Comparison of ENCODE assay signal across 8 cellular contexts in genomic region chr1:150267896-150268295, GRCh38. TPM values are rescaled to one million over a fixed set of nuclear protein-coding genes. Genes with fewer than 3 reads are reported as not detected.
DNase-seq lines count a peak whose midpoint lies in the region; ATAC-seq and TF ChIP-seq lines count a peak whose summit lies in the region.

No MANE protein-coding gene starts in this region.

- H3K4me3 ChIP-seq in lower lobe of right lung (peak overlapping the region; percentile 95), transverse colon (peak overlapping the region; percentile 69 to 98 (median 79))

- H3K27ac ChIP-seq in lower lobe of right lung, result peak overlapping the region; percentile 92
- peak overlapping the region; percentile 87 to 96 (median 94) for H3K27ac ChIP-seq in transverse colon

- intact Hi-C loops in lower lobe of right lung (cut with DNase I), result no loop called here
- intact Hi-C loops in transverse colon (cut with DNase I; ENCODE audit: low total_unique reads), result no loop called here

- peaks cover 31% of the 10 kb centered on the region for H3K4me1 Mint-ChIP-seq in activated naive CD4-positive, alpha-beta T cell treated with anti-CD3 and anti-CD28 coated beads, Interleukin-2, amount 10 ng/mL, durations not matched to agents 7 days and 5 days
- H3K4me1 Mint-ChIP-seq in brain, result peaks cover 49% of the 10 kb centered on the region

- TF ChIP-seq EP300 in transverse colon (IDR thresholded peaks at IDR 0.05; ENCODE audit: low read depth), result no peak

- H3K4me1 ChIP-seq in lower lobe of right lung (peaks cover 29% of the 10 kb centered on the region), transverse colon (peaks cover 9 to 32% (median 19%) of the 10 kb centered on the region in 4 donors)

- no peak for DNase-seq in activated naive CD4-positive, alpha-beta T cell treated with anti-CD3 and anti-CD28 coated beads, Interleukin-2, amount 10 ng/mL, durations not matched to agents 7 days and 5 days
- DNase-seq in activated naive CD4-positive, alpha-beta T cell (lab: John Stamatoyannopoulos, UW), result no peak
- DNase-seq in lower lobe of right lung (no peak), transverse colon (no peak), HK-2 (ENCODE audit: unreplicated experiment) (no peak)
- DNase-seq in activated CD4-positive, alpha-beta T cell treated with anti-CD3 and anti-CD28 coated beads for 48 hours, result no peak

- no peak for TF ChIP-seq POLR2A in transverse colon (IDR thresholded peaks at IDR 0.05)

- no peak for ATAC-seq in lower lobe of right lung
- ATAC-seq in HG03097 (IDR thresholded peaks at IDR 0.05; ENCODE audit: low FRiP score, unreplicated experiment), result no peak

- H3K9me3 Mint-ChIP-seq in activated naive CD4-positive, alpha-beta T cell treated with anti-CD3 and anti-CD28 coated beads, Interleukin-2, amount 10 ng/mL, durations not matched to agents 7 days and 5 days, result no peaks in the 10 kb centered on the region
- no peaks in the 10 kb centered on the region for H3K9me3 Mint-ChIP-seq in brain

- CTCF ChIA-PET in activated naive CD4-positive, alpha-beta T cell treated with anti-CD3 and anti-CD28 coated beads, Interleukin-2, amount 10 ng/mL, durations not matched to agents 7 days and 5 days (lab: Charles Lee), result interaction anchor here (1.6 to 2.6 kb wide), 2 partner anchors 12 to 14 kb away, joined by 3 to 8 read pairs; no protein-coding TSS in a partner anchor

- in situ Hi-C loops in transverse colon (cut with MboI; ENCODE audit: low pct_ligation_motif_present in 1 of 4, low pct_unique_long_range_greater_than_20kb in 1 of 4, low sequenced_read_pairs in 3 of 4), result no loop called here

- H3K36me3 ChIP-seq in lower lobe of right lung (peaks cover 34% of the 10 kb centered on the region), transverse colon (peaks cover 0 to 14% (median 6%) of the 10 kb centered on the region in 4 donors)

- H3K4me3 Mint-ChIP-seq in activated naive CD4-positive, alpha-beta T cell treated with anti-CD3 and anti-CD28 coated beads, Interleukin-2, amount 10 ng/mL, durations not matched to agents 7 days and 5 days, result peak overlapping the region; percentile 86
- H3K4me3 Mint-ChIP-seq in brain, result peak overlapping the region; percentile 91 to 94 (median 92)

- WGBS in transverse colon (ENCODE audit: low coverage in 1 of 2), 2 donors, result 0 to 26% methylated on average over 1 to 6 of the region's 6 CpGs

- peaks cover 52% of the 10 kb centered on the region for H3K36me3 Mint-ChIP-seq in activated naive CD4-positive, alpha-beta T cell treated with anti-CD3 and anti-CD28 coated beads, Interleukin-2, amount 10 ng/mL, durations not matched to agents 7 days and 5 days
- H3K36me3 Mint-ChIP-seq in brain, result peaks cover 21% of the 10 kb centered on the region

- H3K27ac Mint-ChIP-seq in activated naive CD4-positive, alpha-beta T cell treated with anti-CD3 and anti-CD28 coated beads, Interleukin-2, amount 10 ng/mL, durations not matched to agents 7 days and 5 days, result peak overlapping the region; percentile 98
- H3K27ac Mint-ChIP-seq in brain, result peak overlapping the region; percentile 97 to 99 (median 98)

- H3K27me3 ChIP-seq in lower lobe of right lung (ENCODE audit: low read depth) (no peaks in the 10 kb centered on the region), transverse colon (no peaks in the 10 kb centered on the region)

- peaks cover 4% of the 10 kb centered on the region for H3K27me3 Mint-ChIP-seq in activated naive CD4-positive, alpha-beta T cell treated with anti-CD3 and anti-CD28 coated beads, Interleukin-2, amount 10 ng/mL, durations not matched to agents 7 days and 5 days
- peaks cover 10% of the 10 kb centered on the region for H3K27me3 Mint-ChIP-seq in brain

- H3K9me3 ChIP-seq in lower lobe of right lung (no peaks in the 10 kb centered on the region), transverse colon (no peaks in the 10 kb centered on the region)

- TF ChIP-seq CTCF in brain (conservative IDR thresholded peaks at IDR 0.05) (no peak), lower lobe of right lung (IDR thresholded peaks at IDR 0.05) (no peak), transverse colon (IDR thresholded peaks at IDR 0.05) (no peak)

RNA-seq across cellular contexts. Expression of gene APH1A, which starts 0.9 kb away (rescaled TPM):
- polyA plus RNA-seq in brain (ENCODE audit: insufficient read depth, low read depth, low replicate concordance), result 179 TPM
- total RNA-seq in lower lobe of right lung, result 129 TPM
- 100 to 1,000 TPM in 3 of 4 donors, 10 to 100 TPM in 1; 86.8 to 162 (median 113) TPM for total RNA-seq in transverse colon

RNA-seq across cellular contexts. Expression of gene C1orf54, which starts 4.7 kb away (rescaled TPM):
- 13.0 TPM for polyA plus RNA-seq in brain (ENCODE audit: insufficient read depth, low read depth, low replicate concordance)
- total RNA-seq in lower lobe of right lung (12.2 TPM), transverse colon (10 to 100 TPM in 1 of 4 donors, 1 to 10 TPM in 2, not detected in 1; 4.4 to 11.1 (median 4.8) TPM)

RNA-seq across cellular contexts. Expression of gene CA14, which starts 10.3 kb away (rescaled TPM):
- polyA plus RNA-seq in brain (ENCODE audit: insufficient read depth, low read depth, low replicate concordance), result 18.1 TPM
- total RNA-seq in lower lobe of right lung, result 0.38 TPM
- 1 to 10 TPM in 1 of 4 donors, under 1 TPM in 2, not detected in 1; 0.27 to 1.1 (median 0.48) TPM for total RNA-seq in transverse colon

RNA-seq across cellular contexts. Expression of gene CIART, which starts 14.5 kb away (rescaled TPM):
- polyA plus RNA-seq in brain (ENCODE audit: insufficient read depth, low read depth, low replicate concordance), result 32.5 TPM
- total RNA-seq in lower lobe of right lung, result 6.2 TPM
- 1 to 10 TPM in 3 of 4 donors, under 1 TPM in 1; 0.60 to 4.5 (median 1.5) TPM for total RNA-seq in transverse colon

RNA-seq across cellular contexts. Expression of gene MRPS21, which starts 25.8 kb away (rescaled TPM):
- polyA plus RNA-seq in brain (ENCODE audit: insufficient read depth, low read depth, low replicate concordance), result 95.8 TPM
- total RNA-seq in lower lobe of right lung (45.9 TPM), transverse colon (10 to 100 TPM in 3 of 4 donors, 1 to 10 TPM in 1; 8.6 to 31.6 (median 25.7) TPM)
